10 cellular contexts compared by ENCODE assay signal in genomic region chr2:64295326-64296149, GRCh38.
A peak's percentile ranks its signal among the peaks of the same experiment; 100 is the strongest.
DNase-seq lines count a peak whose midpoint lies in the region; ATAC-seq lines count a peak whose summit lies in the region.
"Had no signal": no experiment of that assay in that cellular context is flagged by ENCODE, and none has a peak within 500 bp of the region (broad histone marks: within the 10 kb centered on the region; RNA-seq: fewer than 3 reads in every experiment).

No MANE protein-coding gene starts in this region.

- peak; percentile 23 for DNase-seq in NK-92 treated with Interleukin-12 subunit alpha and Interleukin-12 subunit beta, amount 100 ng/mL, for 24 hours (lab: John Stamatoyannopoulos, UW)
- no peak for DNase-seq in NK-92 (lab: John Stamatoyannopoulos, UW; ENCODE audit: unreplicated experiment)
- peak; percentile 46 to 53 for DNase-seq in stimulated activated CD4-positive, alpha-beta T cell treated with anti-CD3 and anti-CD28 coated beads, Interleukin-2, amount 100 ng/mL, for 24 hours
- no peak for DNase-seq in NCI-H187 (lab: John Stamatoyannopoulos, UW)
- no peak for DNase-seq in CD1c-positive myeloid dendritic cell (ENCODE audit: extremely low spot score)
- DNase-seq in HPDE6-E6E7 (ENCODE audit: extremely low spot score): no peak
- DNase-seq: mucosa of descending colon, thyroid gland had no signal

- ATAC-seq in GM21367 (IDR thresholded peaks at IDR 0.05; ENCODE audit: unreplicated experiment) (peak; percentile 51), HG03439 (IDR thresholded peaks at IDR 0.05; ENCODE audit: unreplicated experiment) (peak; percentile 89)
- ATAC-seq: mucosa of descending colon had no signal

Comparison
In these comparisons a context has a peak if more than half of its experiments do, and no peak if none do; other contexts are left out.
1. DNase-seq: peak in NK-92 treated with Interleukin-12 subunit alpha and Interleukin-12 subunit beta, amount 100 ng/mL, for 24 hours (single experiment) and stimulated activated CD4-positive, alpha-beta T cell treated with anti-CD3 and anti-CD28 coated beads, Interleukin-2, amount 100 ng/mL, for 24 hours (2 of 2); none in NK-92 (single experiment), NCI-H187 (0 of 2), CD1c-positive myeloid dendritic cell (single experiment) and HPDE6-E6E7 (single experiment).